In genomic region chrX:82466994-82467393, GRCh38 we compare ENCODE assay signal across 33 cellular contexts.
DNase-seq lines count a peak whose midpoint lies in the region; ATAC-seq, FAIRE-seq and TF ChIP-seq lines count a peak whose summit lies in the region.
"Had no signal": no experiment of that assay in that cellular context is flagged by ENCODE, and none has a peak within 500 bp of the region (broad histone marks: within the 10 kb centered on the region; RNA-seq: fewer than 3 reads in every experiment).

No MANE protein-coding gene starts in this region.

- POLR2A ChIA-PET in HepG2 (lab: Yijun Ruan, JAX), result no interaction called here
- POLR2A ChIA-PET in HEK293 (lab: Yijun Ruan, JAX), result no interaction called here
- POLR2A ChIA-PET in GM12878 (lab: Charles Lee), result no interaction called here

- intact Hi-C loops in HepG2 (cut with micrococcal nuclease; ENCODE audit: unreplicated experiment), result no loop called here
- intact Hi-C loops in right lobe of liver (cut with DNase I), result no loop called here
- intact Hi-C loops in GM12878 (cut with micrococcal nuclease; ENCODE audit: unreplicated experiment), result no loop called here
- intact Hi-C loops in lower lobe of right lung (cut with DNase I), result no loop called here

- SMC1A ChIA-PET in GM12878 (lab: Charles Lee; ENCODE audit: uncharacterized antibody, unreplicated experiment), result no interaction called here

- in situ Hi-C loops in HepG2 (cut with HindIII; ENCODE audit: extremely low pct_ligation_motif_present, low pct_unique_long_range_greater_than_20kb), result no loop called here
- in situ Hi-C loops in GM12878 (cut with MboI), result no loop called here

- TF ChIP-seq CTCF in HepG2 (CRISPR knock-in tag; IDR thresholded peaks at IDR 0.05) (no peak), right lobe of liver (IDR thresholded peaks at IDR 0.05) (no peak), HEK293 (tag by site-specific recombination; IDR thresholded peaks at IDR 0.05) (no peak), GM12878 (IDR thresholded peaks at IDR 0.05 in 2 of 3, conservative IDR thresholded peaks at IDR 0.05 in 1 of 3; ENCODE audit: control insufficient read depth in 2 of 3, extremely low read depth in 1 of 3, insufficient read depth in 1 of 3, low read depth in 3 of 3, low read length in 3 of 3) (no peak), lower lobe of right lung (IDR thresholded peaks at IDR 0.05) (no peak)

- TF ChIP-seq EP300 in HepG2 (IDR thresholded peaks at IDR 0.05; ENCODE audit: low read depth in 2 of 2, low read length in 2 of 2) (no peak), HepG2 (CRISPR knock-in tag; IDR thresholded peaks at IDR 0.05; ENCODE audit: borderline replicate concordance) (no peak), GM12878 (IDR thresholded peaks at IDR 0.05; ENCODE audit: borderline replicate concordance in 1 of 2, control insufficient read depth in 1 of 2, low read depth in 2 of 2, low read length in 2 of 2) (no peak)

- H3K9me3 ChIP-seq in HepG2 (ENCODE audit: low read length) (peaks cover 25% of the 10 kb centered on the region), right lobe of liver (no peaks in the 10 kb centered on the region), HEK293 (ENCODE audit: control insufficient read depth, insufficient read depth, low read depth, low read length) (no peaks in the 10 kb centered on the region; the same call in none of the 2 replicates), GM12878 (replicated peaks; ENCODE audit: control insufficient read depth, insufficient read depth, low read length) (no peaks in the 10 kb centered on the region), lower lobe of right lung (no peaks in the 10 kb centered on the region)
- H3K9me3 ChIP-seq: A549, BE2C, BLaER1, Caco-2 had no signal

- FAIRE-seq in HepG2 (lab: Jason Lieb, UNC) (no peak), GM12878 (lab: Jason Lieb, UNC) (no peak)
- FAIRE-seq: A204.1, A549, D721Med had no signal

- H3K4me1 ChIP-seq in HepG2 (ENCODE audit: insufficient read depth, low read length), result no peaks in the 10 kb centered on the region
- no peaks in the 10 kb centered on the region for H3K4me1 ChIP-seq in right lobe of liver
- H3K4me1 ChIP-seq in HEK293 (ENCODE audit: control insufficient read depth, insufficient read depth, low read length), result no peaks in the 10 kb centered on the region
- no peaks in the 10 kb centered on the region for H3K4me1 ChIP-seq in GM12878 (ENCODE audit: control insufficient read depth, insufficient read depth, low read length)
- H3K4me1 ChIP-seq in lower lobe of right lung, result no peaks in the 10 kb centered on the region
- H3K4me1 ChIP-seq: A549; BE2C; BLaER1; BLaER1 treated with 17β-estradiol and CSF1 and Interleukin-3, amounts not matched to agents 10 nM and 100 nM; Caco-2 had no signal

- CTCF ChIA-PET in HepG2 (lab: Yijun Ruan, JAX; ENCODE audit: low intra/inter-chr PET ratio, low total read pairs), result no interaction called here
- CTCF ChIA-PET in HEK293 (lab: Yijun Ruan, JAX), result no interaction called here
- CTCF ChIA-PET in GM12878 (lab: Yijun Ruan, JAX), result no interaction called here

- H3K27me3 ChIP-seq in HepG2 (ENCODE audit: control insufficient read depth in 1 of 2, insufficient read depth in 2 of 2, low read length in 2 of 2) (no peaks in the 10 kb centered on the region), right lobe of liver (no peaks in the 10 kb centered on the region), GM12878 (replicated peaks in 1 of 2; ENCODE audit: control insufficient read depth in 2 of 2, insufficient read depth in 2 of 2, low read length in 1 of 2) (no peaks in the 10 kb centered on the region), lower lobe of right lung (ENCODE audit: low read depth) (no peaks in the 10 kb centered on the region)
- H3K27me3 ChIP-seq: BE2C had no signal

- H2AFZ ChIP-seq in HepG2 (ENCODE audit: low read length) (no peak overlapping the region), GM12878 (ENCODE audit: control insufficient read depth, low read depth, low read length) (no peak overlapping the region)

- no peak overlapping the region for H3K4me2 ChIP-seq in HepG2 (ENCODE audit: low read depth, low read length)
- H3K4me2 ChIP-seq in GM12878 (ENCODE audit: control insufficient read depth, insufficient read depth), result no peak overlapping the region
- H3K4me2 ChIP-seq: A549; BLaER1; BLaER1 treated with 17β-estradiol and CSF1 and Interleukin-3, amounts not matched to agents 10 nM and 100 nM had no signal

- H4K20me1 ChIP-seq in HepG2 (ENCODE audit: insufficient read depth, low read length) (no peaks in the 10 kb centered on the region), GM12878 (ENCODE audit: control insufficient read depth, insufficient read depth) (no peaks in the 10 kb centered on the region)
- H4K20me1 ChIP-seq: BLaER1; BLaER1 treated with 17β-estradiol and CSF1 and Interleukin-3, amounts not matched to agents 10 nM and 100 nM had no signal

- BruUV-seq in HepG2 (replicated peaks; lab: Mats Ljungman, UMichigan), result no TSS peak
- no TSS peak for BruUV-seq in GM12878 (replicated peaks; lab: Mats Ljungman, UMichigan)

- TF ChIP-seq RAD21 in HepG2 (CRISPR knock-in tag; IDR thresholded peaks at IDR 0.05), result no peak
- no peak for TF ChIP-seq RAD21 in GM12878 (IDR thresholded peaks at IDR 0.05; ENCODE audit: insufficient read depth, low read depth, low read length)

- H3K36me3 ChIP-seq in HepG2 (replicated peaks in 1 of 2; ENCODE audit: control insufficient read depth in 1 of 2, insufficient read depth in 2 of 2, low read length in 2 of 2) (no peaks in the 10 kb centered on the region), right lobe of liver (no peaks in the 10 kb centered on the region), HEK293 (ENCODE audit: control insufficient read depth in 2 of 2, insufficient read depth in 1 of 2, low read length in 2 of 2) (no peaks in the 10 kb centered on the region), GM12878 (ENCODE audit: control insufficient read depth in 2 of 2, insufficient read depth in 2 of 2, low read length in 1 of 2) (no peaks in the 10 kb centered on the region), lower lobe of right lung (no peaks in the 10 kb centered on the region)
- H3K36me3 ChIP-seq: BE2C; BLaER1; BLaER1 treated with 17β-estradiol and CSF1 and Interleukin-3, amounts not matched to agents 10 nM and 100 nM had no signal

- WGBS in HepG2 (ENCODE audit: low lambda C conversion rate), result 0% methylated on average over 2 of the region's 2 CpGs
- WGBS in right lobe of liver (ENCODE audit: insufficient coverage, low coverage, low lambda C conversion rate, missing lambda C conversion rate), result 63% methylated on average over 2 of the region's 2 CpGs
- 5% methylated on average over 2 of the region's 2 CpGs for WGBS in GM12878 (ENCODE audit: insufficient coverage, insufficient replicate concordance, low lambda C conversion rate, missing lambda C conversion rate)

- H3K9ac ChIP-seq in HepG2 (ENCODE audit: insufficient read depth, low read depth, low read length) (no peak overlapping the region), GM12878 (ENCODE audit: control insufficient read depth, insufficient read depth, low read length) (no peak overlapping the region)
- H3K9ac ChIP-seq: BLaER1; BLaER1 treated with 17β-estradiol and CSF1 and Interleukin-3, amounts not matched to agents 10 nM and 100 nM had no signal

- H3K27ac ChIP-seq in HepG2 (ENCODE audit: extremely low read length, insufficient read depth, low read length), result no peak overlapping the region
- no peak overlapping the region for H3K27ac ChIP-seq in right lobe of liver
- H3K27ac ChIP-seq in HEK293 (ENCODE audit: extremely low read depth, low read depth, low read length), result no peak overlapping the region
- H3K27ac ChIP-seq in GM12878 (ENCODE audit: control insufficient read depth, insufficient read depth), result no peak overlapping the region
- no peak overlapping the region for H3K27ac ChIP-seq in lower lobe of right lung
- H3K27ac ChIP-seq: 22Rv1; A549; BLaER1; BLaER1 treated with 17β-estradiol and CSF1 and Interleukin-3, amounts not matched to agents 10 nM and 100 nM; C4-2B had no signal

- H3K4me3 ChIP-seq in HepG2 (replicated peaks in 1 of 3; ENCODE audit: insufficient read depth in 1 of 3, low read depth in 2 of 3, low read length in 3 of 3), result no peak overlapping the region
- no peak overlapping the region for H3K4me3 ChIP-seq in right lobe of liver
- H3K4me3 ChIP-seq in HEK293 (ENCODE audit: low read depth, low read length), result no peak overlapping the region
- no peak overlapping the region for H3K4me3 ChIP-seq in GM12878
- no peak overlapping the region for H3K4me3 ChIP-seq in lower lobe of right lung
- H3K4me3 ChIP-seq: A549; BLaER1; BLaER1 treated with 17β-estradiol and CSF1 and Interleukin-3, amounts not matched to agents 10 nM and 100 nM had no signal

- H3K79me2 ChIP-seq in HepG2 (ENCODE audit: insufficient read depth, low read length) (no peaks in the 10 kb centered on the region), GM12878 (ENCODE audit: control insufficient read depth, insufficient read depth, low read length) (no peaks in the 10 kb centered on the region)

- ATAC-seq in HepG2 (no peak), right lobe of liver (no peak), GM12878 (no peak), lower lobe of right lung (no peak)
- ATAC-seq: A549; CD8-positive, alpha-beta T cell had no signal

- DNase-seq in HepG2 (ENCODE audit: low spot score) (no peak), right lobe of liver (no peak), GM12878 (ENCODE audit: low read depth, low spot score) (no peak), lower lobe of right lung (no peak)
- DNase-seq in stimulated activated CD4-positive, alpha-beta T cell treated with anti-CD3 and anti-CD28 coated beads, Interleukin-2, amount 100 ng/mL, for 24 hours, result no peak
- DNase-seq: 8988T; ACHN; AML-193; BE2C; C1 segment of cervical spinal cord; Caco-2; Calu3; CD4-positive, alpha-beta memory T cell; CD4-positive, alpha-beta T cell; CD4-positive, CD25-positive, alpha-beta regulatory T cell; CD8-positive, alpha-beta memory T cell; CD8-positive, alpha-beta T cell; COR-L47; DMS 273 treated with DMSO at 0.1 percent for 48 hours; DMS153; DMS53; DMS79; DMS79 treated with DMSO at 0.1 percent for 48 hours; DND-41; EL had no signal

- TF ChIP-seq POLR2A in HepG2 (IDR thresholded peaks at IDR 0.05; ENCODE audit: insufficient read depth in 1 of 2, low read depth in 2 of 2, low read length in 2 of 2) (no peak), right lobe of liver (IDR thresholded peaks at IDR 0.05) (no peak), GM12878 (IDR thresholded peaks at IDR 0.05; ENCODE audit: low read depth, low read length) (no peak)

- RAD21 ChIA-PET in GM12878 (lab: Charles Lee; ENCODE audit: unreplicated experiment), result no interaction called here

TF ChIP-seq in GM12878, 131 proteins besides CTCF, POLR2A, EP300 and RAD21:
- TF ChIP-seq CREB1 (IDR thresholded peaks at IDR 0.05; ENCODE audit: low read depth) (no peak), ATF7 (IDR thresholded peaks at IDR 0.05; ENCODE audit: low read depth) (peak; percentile 54)

Comparison
In these comparisons a context has a peak if more than half of its experiments do, and no peak if none do; other contexts are left out.
1. Of the 63 proteins assayed by ChIP-seq in both HepG2 and HEK293: peak only in HepG2: none; only in HEK293: ATF2; in both: none; in neither: 62.